In the genomic region with DNA sequence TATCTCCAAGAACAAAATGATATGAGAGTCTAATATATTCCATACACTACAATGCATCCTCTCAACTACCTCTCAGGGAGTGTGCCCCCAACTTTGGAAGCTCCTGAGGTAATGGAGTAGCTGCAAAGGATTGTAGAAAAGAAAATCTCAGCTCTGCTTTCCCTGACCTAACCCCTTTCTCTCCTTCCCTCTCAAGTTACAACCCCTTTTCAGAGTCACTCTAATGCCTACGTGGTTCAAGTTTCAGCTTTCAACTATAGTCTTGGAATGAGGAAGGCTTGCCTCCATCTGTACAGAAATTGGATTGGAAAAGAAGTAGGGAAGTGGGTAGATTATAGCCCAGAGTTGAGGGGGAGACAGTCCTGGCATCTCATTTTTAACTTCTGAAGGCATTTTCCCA, we compare ENCODE assay signal across 27 cellular contexts.
"Had no signal": no experiment of that assay in that cellular context is flagged by ENCODE, and none has a peak within 500 bp of the region (broad histone marks: within the 10 kb centered on the region; RNA-seq: fewer than 3 reads in every experiment).

No MANE protein-coding gene starts in this region.

- H3K27ac Mint-ChIP-seq: activated CD4-positive, alpha-beta memory T cell treated with anti-CD3 and anti-CD28 coated beads, Interleukin-2, amount 10 ng/mL, durations not matched to agents 7 days and 5 days; activated CD4-positive, alpha-beta T cell treated with anti-CD3 and anti-CD28 coated beads, Interleukin-2, amount 10 ng/mL, durations not matched to agents 24 days and 14 days; activated naive CD4-positive, alpha-beta T cell treated with anti-CD3 and anti-CD28 coated beads for 36 hours; activated naive CD8-positive, alpha-beta T cell treated with anti-CD3 and anti-CD28 coated beads, Interleukin-2, amount 10 ng/mL, durations not matched to agents 7 days and 5 days; activated T-cell treated with anti-CD3 and anti-CD28 coated beads, Interleukin-2, amount 50 U/mL, for 72 hours; endodermal cell had no signal

- H3K27me3 Mint-ChIP-seq: activated CD4-positive, alpha-beta memory T cell treated with anti-CD3 and anti-CD28 coated beads, Interleukin-2, amount 10 ng/mL, durations not matched to agents 7 days and 5 days; activated CD4-positive, alpha-beta T cell treated with anti-CD3 and anti-CD28 coated beads, Interleukin-2, amount 10 ng/mL, durations not matched to agents 24 days and 14 days; activated naive CD8-positive, alpha-beta T cell treated with anti-CD3 and anti-CD28 coated beads, Interleukin-2, amount 10 ng/mL, durations not matched to agents 7 days and 5 days; naive B cell had no signal

- H3K36me3 Mint-ChIP-seq: activated naive CD8-positive, alpha-beta T cell treated with anti-CD3 and anti-CD28 coated beads, Interleukin-2, amount 10 ng/mL, durations not matched to agents 7 days and 5 days had no signal

- ATAC-seq: activated CD4-positive, CD25-positive, alpha-beta regulatory T cell treated with anti-CD3 and anti-CD28 coated beads, Interleukin-2, amount 50 U/mL, for 24 hours; activated T-cell treated with anti-CD3 and anti-CD28 coated beads, Interleukin-2, amount 50 U/mL, for 72 hours; gastroesophageal sphincter; heart left ventricle; left lobe of liver; lower lobe of right lung had no signal

- H3K27ac ChIP-seq: coronary artery, esophagus squamous epithelium, gastroesophageal sphincter, heart left ventricle, lower lobe of right lung, sigmoid colon, spleen, testis, vagina had no signal

- H3K4me3 ChIP-seq: coronary artery, esophagus squamous epithelium, gastroesophageal sphincter, heart left ventricle, lower lobe of right lung, sigmoid colon, spleen, testis, vagina had no signal

- H3K4me3 Mint-ChIP-seq: activated CD4-positive, alpha-beta memory T cell treated with anti-CD3 and anti-CD28 coated beads, Interleukin-2, amount 10 ng/mL, durations not matched to agents 7 days and 5 days; activated CD4-positive, alpha-beta T cell treated with anti-CD3 and anti-CD28 coated beads, Interleukin-2, amount 10 ng/mL, durations not matched to agents 24 days and 14 days; activated naive CD4-positive, alpha-beta T cell treated with anti-CD3 and anti-CD28 coated beads for 36 hours; activated naive CD8-positive, alpha-beta T cell treated with anti-CD3 and anti-CD28 coated beads, Interleukin-2, amount 10 ng/mL, durations not matched to agents 7 days and 5 days; activated T-cell treated with anti-CD3 and anti-CD28 coated beads, Interleukin-2, amount 50 U/mL, for 72 hours; endodermal cell; naive B cell; neural crest cell had no signal

- DNase-seq: activated CD4-positive, alpha-beta memory T cell treated with anti-CD3 and anti-CD28 coated beads, Interleukin-2, amount 10 ng/mL, durations not matched to agents 7 days and 5 days; activated CD4-positive, alpha-beta T cell treated with anti-CD3 and anti-CD28 coated beads, Interleukin-2, amount 10 ng/mL, durations not matched to agents 24 days and 14 days; activated effector memory CD4-positive, alpha-beta T cell treated with Interleukin-2 at 50 U/mL for 16 hours; activated naive CD4-positive, alpha-beta T cell treated with anti-CD3 and anti-CD28 coated beads for 36 hours; activated naive CD8-positive, alpha-beta T cell treated with anti-CD3 and anti-CD28 coated beads, Interleukin-2, amount 10 ng/mL, durations not matched to agents 7 days and 5 days; activated T-cell treated with anti-CD3 and anti-CD28 coated beads, Interleukin-2, amount 50 U/mL, for 72 hours; amygdala; endodermal cell; esophagus squamous epithelium; heart left ventricle; kidney; lower lobe of right lung; mesendoderm; naive B cell; retina; sigmoid colon; spleen; stimulated activated CD4-positive, alpha-beta T cell treated with anti-CD3 and anti-CD28 coated beads, Interleukin-4, amount 100 ng/mL, for 1 hour; stimulated activated naive CD4-positive, alpha-beta T cell; testis; trophoblast cell had no signal

- H3K36me3 ChIP-seq: esophagus squamous epithelium, gastroesophageal sphincter, heart left ventricle, lower lobe of right lung, sigmoid colon, spleen, vagina had no signal

- H3K4me1 ChIP-seq: esophagus squamous epithelium, gastroesophageal sphincter, heart left ventricle, lower lobe of right lung, sigmoid colon, spleen, testis, vagina had no signal

- H3K4me1 Mint-ChIP-seq: activated CD4-positive, alpha-beta memory T cell treated with anti-CD3 and anti-CD28 coated beads, Interleukin-2, amount 10 ng/mL, durations not matched to agents 7 days and 5 days; activated CD4-positive, alpha-beta T cell treated with anti-CD3 and anti-CD28 coated beads, Interleukin-2, amount 10 ng/mL, durations not matched to agents 24 days and 14 days; activated naive CD8-positive, alpha-beta T cell treated with anti-CD3 and anti-CD28 coated beads, Interleukin-2, amount 10 ng/mL, durations not matched to agents 7 days and 5 days; endodermal cell; neural crest cell had no signal

- H3K27me3 ChIP-seq: esophagus squamous epithelium, gastroesophageal sphincter, heart left ventricle, sigmoid colon, spleen, testis, vagina had no signal

- H3K9me3 Mint-ChIP-seq: activated CD4-positive, alpha-beta memory T cell treated with anti-CD3 and anti-CD28 coated beads, Interleukin-2, amount 10 ng/mL, durations not matched to agents 7 days and 5 days; activated CD4-positive, alpha-beta T cell treated with anti-CD3 and anti-CD28 coated beads, Interleukin-2, amount 10 ng/mL, durations not matched to agents 24 days and 14 days; activated naive CD4-positive, alpha-beta T cell treated with anti-CD3 and anti-CD28 coated beads for 36 hours; activated naive CD8-positive, alpha-beta T cell treated with anti-CD3 and anti-CD28 coated beads, Interleukin-2, amount 10 ng/mL, durations not matched to agents 7 days and 5 days; activated T-cell treated with anti-CD3 and anti-CD28 coated beads, Interleukin-2, amount 50 U/mL, for 72 hours; endodermal cell; naive B cell had no signal

- H3K9me3 ChIP-seq: esophagus squamous epithelium, gastroesophageal sphincter, heart left ventricle, lower lobe of right lung, sigmoid colon, spleen, testis, vagina had no signal
